24 cellular contexts compared by ENCODE assay signal in the genomic region with DNA sequence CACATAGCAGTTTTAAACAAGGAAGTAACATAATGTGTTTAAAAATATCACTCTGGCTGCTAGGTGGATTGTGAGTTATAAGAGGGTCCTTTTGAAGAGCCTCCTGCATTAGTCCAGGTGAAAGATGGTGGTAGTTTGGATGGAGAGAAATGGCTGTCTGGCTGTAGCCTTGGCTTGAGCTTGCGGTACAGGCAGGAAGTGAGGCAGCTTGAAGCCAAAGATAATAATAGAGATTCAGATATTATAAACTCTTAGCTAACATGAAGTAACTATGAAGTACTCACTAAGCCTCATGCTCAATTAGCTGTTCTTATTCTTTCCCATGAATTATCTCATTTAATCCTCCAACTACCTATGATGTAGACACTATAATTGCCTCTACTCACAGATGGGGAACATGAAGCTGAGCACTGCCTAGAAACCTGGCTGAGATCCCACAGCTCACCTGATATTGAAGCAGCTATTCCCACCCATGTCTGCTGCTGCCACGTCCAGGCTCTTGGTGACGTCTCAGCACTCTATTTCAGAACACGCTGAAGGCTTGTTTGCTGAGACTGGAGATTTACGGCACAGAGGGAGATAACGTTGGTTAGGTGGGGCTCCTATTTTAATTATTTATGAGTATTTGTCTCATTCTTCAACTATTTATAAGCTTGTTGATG. TPM values are rescaled to one million over a fixed set of nuclear protein-coding genes. Genes with fewer than 3 reads are reported as not detected.
"Had no signal": no experiment of that assay in that cellular context is flagged by ENCODE, and none has a peak within 500 bp of the region (broad histone marks: within the 10 kb centered on the region; RNA-seq: fewer than 3 reads in every experiment).

No MANE protein-coding gene starts in this region.

- H3K27me3 ChIP-seq: upper lobe of left lung had no signal

- H3K27ac ChIP-seq: skin epidermis, upper lobe of left lung had no signal

- H3K9me3 ChIP-seq: esophagus muscularis mucosa, upper lobe of left lung had no signal

- H3K36me3 ChIP-seq: esophagus muscularis mucosa, upper lobe of left lung had no signal

- DNase-seq: activated CD4-positive, alpha-beta T cell treated with anti-CD3 and anti-CD28 coated beads, Interleukin-2, amount 10 ng/mL, durations not matched to agents 24 days and 14 days; activated CD4-positive, CD25-positive, alpha-beta regulatory T cell; activated CD8-positive, alpha-beta T cell treated with anti-CD3 and anti-CD28 coated beads for 36 hours; activated naive CD4-positive, alpha-beta T cell treated with Interleukin-2 at 50 U/mL for 16 hours; activated naive CD8-positive, alpha-beta T cell treated with anti-CD3 and anti-CD28 coated beads, Interleukin-2, amount 10 ng/mL, durations not matched to agents 7 days and 5 days; activated T-cell treated with anti-CD3 and anti-CD28 coated beads, Interleukin-2, amount 50 U/mL, for 1 hour; cerebellar nuclear complex; effector CD8-positive, alpha-beta T cell; midbrain; nephron progenitor cell; occipital lobe; retina; stimulated activated CD4-positive, alpha-beta T cell treated with anti-CD3 and anti-CD28 coated beads, Interleukin-4, amount 100 ng/mL, for 1 hour; stimulated activated naive CD8-positive, alpha-beta T cell treated with anti-CD3 and anti-CD28 coated beads, Interleukin-15, amount 100 ng/mL, for 72 hours; T-helper 1 cell; T-helper 9 cell had no signal

- H3K4me3 ChIP-seq: esophagus muscularis mucosa, skin epidermis, upper lobe of left lung had no signal

- ATAC-seq: activated CD8-positive, alpha-beta T cell treated with anti-CD3 and anti-CD28 coated beads for 36 hours; activated T-helper 17 cell treated with anti-CD3 and anti-CD28 coated beads, Interleukin-2, amount 50 U/mL, for 72 hours; stimulated activated naive CD8-positive, alpha-beta T cell treated with anti-CD3 and anti-CD28 coated beads, Interleukin-15, amount 100 ng/mL, for 72 hours had no signal

RNA-seq across cellular contexts. Expression of a gene that starts 10.4 kb away (rescaled TPM):
- total RNA-seq: activated CD4-positive, alpha-beta T cell treated with anti-CD3 and anti-CD28 coated beads, Interleukin-2, amount 10 ng/mL, durations not matched to agents 24 days and 14 days; activated CD8-positive, alpha-beta T cell treated with anti-CD3 and anti-CD28 coated beads for 36 hours; activated naive CD8-positive, alpha-beta T cell treated with anti-CD3 and anti-CD28 coated beads, Interleukin-2, amount 10 ng/mL, durations not matched to agents 7 days and 5 days; activated T-helper 17 cell treated with anti-CD3 and anti-CD28 coated beads, Interleukin-2, amount 50 U/mL, for 72 hours; esophagus muscularis mucosa; mammary epithelial cell; myocyte; occipital lobe; posterior vena cava; temporal lobe; upper lobe of left lung had no signal
- polyA plus RNA-seq: mammary epithelial cell had no signal
